24 cellular contexts compared by ENCODE assay signal in genomic region chr12:73892181-73892580, GRCh38.
DNase-seq lines count a peak whose midpoint lies in the region; ATAC-seq, FAIRE-seq and TF ChIP-seq lines count a peak whose summit lies in the region.
"Had no signal": no experiment of that assay in that cellular context is flagged by ENCODE, and none has a peak within 500 bp of the region (broad histone marks: within the 10 kb centered on the region; RNA-seq: fewer than 3 reads in every experiment).

No MANE protein-coding gene starts in this region.

- ATAC-seq in HG03139 (IDR thresholded peaks at IDR 0.05; ENCODE audit: unreplicated experiment): no peak
- ATAC-seq: GM12878 had no signal

- DNase-seq in Calu3: peak; percentile 6
- peak; percentile 8 for DNase-seq in NCI-H524 treated with DMSO at 0.1 percent for 48 hours (lab: John Stamatoyannopoulos, UW)
- peak; percentile 4 for DNase-seq in endothelial cell of umbilical vein (ENCODE audit: low read depth, low spot score)
- DNase-seq in kidney tubule cell (ENCODE audit: low spot score): peak; percentile 73
- DNase-seq in OCI-M2 (lab: John Stamatoyannopoulos, UW; ENCODE audit: unreplicated experiment): no peak
- DNase-seq in T-helper 2 cell treated with Interferon-gamma antibody and Interleukin-4, amounts not matched to agents 5 μg/mL and 100 μg/mL, for 36 hours (ENCODE audit: low spot score): no peak
- no peak for DNase-seq in caudate nucleus (lab: John Stamatoyannopoulos, UW)
- DNase-seq: activated B cell treated with CpG ODN at 0.5 μM for 24 hours; activated CD4-positive, alpha-beta memory T cell treated with anti-CD3 and anti-CD28 coated beads for 36 hours; activated gamma-delta T cell treated with Interleukin-2 at 50 U/mL for 16 hours; activated T-cell treated with anti-CD3 and anti-CD28 coated beads for 4 hours; CD4-positive, alpha-beta T cell; DMS153; MV-4-11; NCI-H1694; NCI-H446; Peyer's patch; SK-N-SH; stimulated activated CD4-positive, alpha-beta T cell treated with anti-CD3 and anti-CD28 coated beads, Interleukin-12 subunit alpha, Interleukin-12 subunit beta, amount 100 ng/mL, for 4 hours; stomach; transverse colon had no signal

- H2AFZ ChIP-seq in endothelial cell of umbilical vein (ENCODE audit: low read depth, low read length): no peak overlapping the region

- peaks cover 16% of the 10 kb centered on the region for H3K4me1 Mint-ChIP-seq in Calu3 (ENCODE audit: low read depth, unreplicated experiment)
- H3K4me1 Mint-ChIP-seq in T-helper 2 cell treated with Interferon-gamma antibody and Interleukin-4, amounts not matched to agents 5 μg/mL and 100 μg/mL, for 36 hours (ENCODE audit: low read depth): no peaks in the 10 kb centered on the region
- H3K4me1 Mint-ChIP-seq: activated B cell treated with CpG ODN at 0.5 μM for 24 hours had no signal

- H3K27me3 Mint-ChIP-seq in Calu3 (ENCODE audit: unreplicated experiment): no peaks in the 10 kb centered on the region
- no peaks in the 10 kb centered on the region for H3K27me3 Mint-ChIP-seq in T-helper 2 cell treated with Interferon-gamma antibody and Interleukin-4, amounts not matched to agents 5 μg/mL and 100 μg/mL, for 36 hours (ENCODE audit: low read depth)
- H3K27me3 Mint-ChIP-seq: activated B cell treated with CpG ODN at 0.5 μM for 24 hours; activated CD4-positive, alpha-beta memory T cell treated with anti-CD3 and anti-CD28 coated beads for 36 hours; CD4-positive, alpha-beta T cell had no signal

- peaks cover 3% of the 10 kb centered on the region for H3K9me3 Mint-ChIP-seq in Calu3 (ENCODE audit: low read depth, unreplicated experiment)
- H3K9me3 Mint-ChIP-seq in T-helper 2 cell treated with Interferon-gamma antibody and Interleukin-4, amounts not matched to agents 5 μg/mL and 100 μg/mL, for 36 hours: peaks cover 6% of the 10 kb centered on the region
- H3K9me3 Mint-ChIP-seq: activated B cell treated with CpG ODN at 0.5 μM for 24 hours; activated CD4-positive, alpha-beta memory T cell treated with anti-CD3 and anti-CD28 coated beads for 36 hours had no signal

- dilution Hi-C loops in endothelial cell of umbilical vein (cut with MboI; ENCODE audit: extremely low pct_ligation_motif_present, low sequenced_read_pairs): no loop called here

- CTCF ChIA-PET in Calu3 (lab: Charles Lee) (no interaction called here), endothelial cell of umbilical vein (lab: Charles Lee) (no interaction called here)

- no peak overlapping the region for H3K4me3 Mint-ChIP-seq in Calu3 (ENCODE audit: low read depth, unreplicated experiment)
- H3K4me3 Mint-ChIP-seq in T-helper 2 cell treated with Interferon-gamma antibody and Interleukin-4, amounts not matched to agents 5 μg/mL and 100 μg/mL, for 36 hours: no peak overlapping the region
- H3K4me3 Mint-ChIP-seq: activated B cell treated with CpG ODN at 0.5 μM for 24 hours; activated CD4-positive, alpha-beta memory T cell treated with anti-CD3 and anti-CD28 coated beads for 36 hours; CD4-positive, alpha-beta T cell had no signal

- intact Hi-C loops in Calu3 (cut with micrococcal nuclease; ENCODE audit: unreplicated experiment): no loop called here
- intact Hi-C loops in endothelial cell of umbilical vein (cut with micrococcal nuclease): no loop called here

- H3K36me3 ChIP-seq in endothelial cell of umbilical vein (ENCODE audit: control insufficient read depth in 2 of 2, extremely low read depth in 1 of 2, insufficient read depth in 2 of 2, low read length in 2 of 2): no peaks in the 10 kb centered on the region
- H3K36me3 ChIP-seq: Peyer's patch, stomach, transverse colon had no signal

- H3K27ac ChIP-seq in endothelial cell of umbilical vein (ENCODE audit: insufficient read depth, low read depth, low read length) (no peak overlapping the region), caudate nucleus (ENCODE audit: low read depth, low read length) (no peak overlapping the region)
- H3K27ac ChIP-seq: Peyer's patch, stomach, transverse colon had no signal

- POLR2A ChIA-PET in endothelial cell of umbilical vein (lab: Charles Lee): no interaction called here

- TF ChIP-seq POLR2A in endothelial cell of umbilical vein (IDR thresholded peaks at IDR 0.05; ENCODE audit: low read depth, low read length): no peak

- FAIRE-seq in endothelial cell of umbilical vein (lab: Jason Lieb, UNC): no peak
- FAIRE-seq: colon, GM12878 had no signal

- TF ChIP-seq CTCF in Calu3 (IDR thresholded peaks at IDR 0.05; ENCODE audit: unreplicated experiment): no peak
- no peak for TF ChIP-seq CTCF in endothelial cell of umbilical vein (IDR thresholded peaks at IDR 0.05; ENCODE audit: extremely low read depth in 1 of 2, insufficient read depth in 1 of 2, low read depth in 1 of 2, low read length in 2 of 2)

- no peaks in the 10 kb centered on the region for H3K4me1 ChIP-seq in endothelial cell of umbilical vein (ENCODE audit: control insufficient read depth, extremely low read depth, insufficient read depth, low read length)
- H3K4me1 ChIP-seq: Peyer's patch, stomach, transverse colon had no signal

- H3K27me3 ChIP-seq in endothelial cell of umbilical vein (ENCODE audit: control insufficient read depth in 2 of 2, insufficient read depth in 2 of 2, low read length in 2 of 2): no peaks in the 10 kb centered on the region
- H3K27me3 ChIP-seq: Peyer's patch, stomach, transverse colon had no signal

- H3K9me1 ChIP-seq in endothelial cell of umbilical vein (replicated peaks; ENCODE audit: control insufficient read depth, extremely low read depth, insufficient read depth, low read length): no peaks in the 10 kb centered on the region

- H3K4me2 ChIP-seq in endothelial cell of umbilical vein (ENCODE audit: insufficient read depth, low read length): no peak overlapping the region
- H3K4me2 ChIP-seq: SK-N-SH had no signal

- no TSS peak for BruUV-seq in Calu3 (replicated peaks; lab: Mats Ljungman, UMichigan)
- BruUV-seq in endothelial cell of umbilical vein (replicated peaks; lab: Mats Ljungman, UMichigan): no TSS peak

- H3K4me3 ChIP-seq in endothelial cell of umbilical vein (replicated peaks in 1 of 3; ENCODE audit: insufficient read depth in 1 of 3, low read depth in 1 of 3, low read length in 3 of 3): no peak overlapping the region
- H3K4me3 ChIP-seq: GM12878, Peyer's patch, stomach, transverse colon had no signal

- peak overlapping the region; percentile 43 for H3K27ac Mint-ChIP-seq in Calu3 (ENCODE audit: unreplicated experiment)
- H3K27ac Mint-ChIP-seq in T-helper 2 cell treated with Interferon-gamma antibody and Interleukin-4, amounts not matched to agents 5 μg/mL and 100 μg/mL, for 36 hours: no peak overlapping the region
- H3K27ac Mint-ChIP-seq: activated B cell treated with CpG ODN at 0.5 μM for 24 hours; activated CD4-positive, alpha-beta memory T cell treated with anti-CD3 and anti-CD28 coated beads for 36 hours; CD4-positive, alpha-beta T cell had no signal

- no peaks in the 10 kb centered on the region for H3K9me3 ChIP-seq in endothelial cell of umbilical vein (replicated peaks; ENCODE audit: control insufficient read depth, insufficient read depth, low read length)
- H3K9me3 ChIP-seq: Peyer's patch, SK-N-SH, stomach, transverse colon had no signal

- no peaks in the 10 kb centered on the region for H4K20me1 ChIP-seq in endothelial cell of umbilical vein (replicated peaks; ENCODE audit: control insufficient read depth, extremely low read depth, insufficient read depth, low read length)

- no peaks in the 10 kb centered on the region for H3K79me2 ChIP-seq in endothelial cell of umbilical vein (ENCODE audit: control insufficient read depth, insufficient read depth, low read length)

- no peaks in the 10 kb centered on the region for H3K36me3 Mint-ChIP-seq in Calu3 (ENCODE audit: insufficient read depth, unreplicated experiment)
- no peaks in the 10 kb centered on the region for H3K36me3 Mint-ChIP-seq in T-helper 2 cell treated with Interferon-gamma antibody and Interleukin-4, amounts not matched to agents 5 μg/mL and 100 μg/mL, for 36 hours (ENCODE audit: low read depth)
- H3K36me3 Mint-ChIP-seq: activated CD4-positive, alpha-beta memory T cell treated with anti-CD3 and anti-CD28 coated beads for 36 hours had no signal

- H3K9ac ChIP-seq in endothelial cell of umbilical vein (replicated peaks; ENCODE audit: extremely low read depth, insufficient read depth, low read length): no peak overlapping the region
- H3K9ac ChIP-seq: SK-N-SH had no signal

TF ChIP-seq in endothelial cell of umbilical vein, 7 proteins besides CTCF, POLR2A, EP300 and RAD21:
- TF ChIP-seq EZH2 (IDR thresholded peaks at IDR 0.05; ENCODE audit: borderline replicate concordance, low read depth, low read length, severe bottlenecking) (no peak), MYC (IDR thresholded peaks at IDR 0.05; ENCODE audit: low read depth, low read length) (no peak), FOS (IDR thresholded peaks at IDR 0.05; ENCODE audit: borderline replicate concordance, insufficient read depth, low read length) (no peak), JUN (IDR thresholded peaks at IDR 0.05; ENCODE audit: borderline replicate concordance, insufficient read depth, insufficient read length, low read depth) (no peak), POLR2AphosphoS5 (IDR thresholded peaks at IDR 0.05; ENCODE audit: insufficient read depth, low read depth, low read length) (no peak), MAX (IDR thresholded peaks at IDR 0.05; ENCODE audit: insufficient read depth, insufficient read length) (no peak), GATA2 (IDR thresholded peaks at IDR 0.05; ENCODE audit: insufficient read depth, insufficient read length, low read depth, low read length) (no peak)

Comparison
In these comparisons a context has a peak if more than half of its experiments do, and no peak if none do; other contexts are left out.
1. DNase-seq: peak in Calu3 (single experiment), NCI-H524 treated with DMSO at 0.1 percent for 48 hours (single experiment), endothelial cell of umbilical vein (single experiment) and kidney tubule cell (single experiment); none in OCI-M2 (single experiment), T-helper 2 cell treated with Interferon-gamma antibody and Interleukin-4, amounts not matched to agents 5 μg/mL and 100 μg/mL, for 36 hours (single experiment) and caudate nucleus (0 of 61).